ENCODE assay signal across 11 cellular contexts in genomic region chrX:25721564-25721963, GRCh38.
DNase-seq lines count a peak whose midpoint lies in the region; ATAC-seq and TF ChIP-seq lines count a peak whose summit lies in the region.
"Had no signal": no experiment of that assay in that cellular context is flagged by ENCODE, and none has a peak within 500 bp of the region (broad histone marks: within the 10 kb centered on the region; RNA-seq: fewer than 3 reads in every experiment).

No MANE protein-coding gene starts in this region.

- CTCF ChIA-PET in Caco-2 (lab: Charles Lee) (no interaction called here), HCT116 (lab: Charles Lee) (no interaction called here)

- H3K23ac ChIP-seq in mesenchymal stem cell (ENCODE audit: low read length in 2 of 2), result no peak overlapping the region

- H3K27ac Mint-ChIP-seq in Caco-2 (ENCODE audit: unreplicated experiment), result no peak overlapping the region

- POLR2A ChIA-PET in Caco-2 (lab: Charles Lee) (no interaction called here), HCT116 (lab: Charles Lee) (no interaction called here)

- H2BK12ac ChIP-seq in mesenchymal stem cell (ENCODE audit: low read length in 2 of 2), result no peak overlapping the region

- no peaks in the 10 kb centered on the region for H3K9me2 ChIP-seq in HCT116 (ENCODE audit: insufficient read depth)

- H3K18ac ChIP-seq in mesenchymal stem cell (ENCODE audit: low read depth in 1 of 2, low read length in 2 of 2), result no peak overlapping the region

- H3K27me3 ChIP-seq in Caco-2 (replicated peaks; ENCODE audit: control insufficient read depth, insufficient read depth, low read length) (no peaks in the 10 kb centered on the region), HCT116 (ENCODE audit: insufficient read depth, low read length) (no peaks in the 10 kb centered on the region), mesenchymal stem cell (ENCODE audit: control insufficient read depth in 1 of 2, insufficient read depth in 1 of 2, low read length in 2 of 2) (no peaks in the 10 kb centered on the region)

- H4K91ac ChIP-seq in mesenchymal stem cell (ENCODE audit: low read length), result no peak overlapping the region

- ATAC-seq in HCT116, result no peak

- no peaks in the 10 kb centered on the region for H3K36me3 Mint-ChIP-seq in Caco-2 (ENCODE audit: insufficient read depth, unreplicated experiment)

- H3K14ac ChIP-seq in mesenchymal stem cell (ENCODE audit: low read length in 2 of 2), result no peak overlapping the region

- no CpG with 5 or more reads among the region's 2 CpGs for WGBS in mesenchymal stem cell

- H3K79me2 ChIP-seq in HCT116 (ENCODE audit: insufficient read depth, low read length), result no peaks in the 10 kb centered on the region
- H3K79me2 ChIP-seq: parathyroid adenoma had no signal

- TF ChIP-seq CTCF in Caco-2 (IDR thresholded peaks at IDR 0.05; ENCODE audit: insufficient read depth in 1 of 2, low read depth in 1 of 2, low read length in 1 of 2, severe bottlenecking in 1 of 2, unreplicated experiment in 1 of 2) (peak; percentile 14 to 26), HCT116 (IDR thresholded peaks at IDR 0.05 in 2 of 3, conservative IDR thresholded peaks at IDR 0.05 in 1 of 3; ENCODE audit: borderline replicate concordance in 1 of 3, insufficient read depth in 1 of 3, low read depth in 2 of 3, low read length in 2 of 3) (peak in 2 of 3 experiments; percentile 16 to 37; a peak in 1 of 6 replicates)

- H2AK5ac ChIP-seq in mesenchymal stem cell (ENCODE audit: low read length, severe bottlenecking), result no peak overlapping the region

- TF ChIP-seq POLR2A in HCT116 (IDR thresholded peaks at IDR 0.05; ENCODE audit: borderline replicate concordance, extremely low read depth, insufficient read depth, insufficient read length), result no peak

- no peak overlapping the region for H3K4ac ChIP-seq in mesenchymal stem cell (ENCODE audit: low read depth in 1 of 2, low read length in 2 of 2)

- H3K4me2 ChIP-seq in HCT116 (ENCODE audit: low read length), result no peak overlapping the region
- H3K4me2 ChIP-seq in mesenchymal stem cell (ENCODE audit: low read length, poor library complexity, severe bottlenecking), result no peak overlapping the region

- no peak overlapping the region for H2AFZ ChIP-seq in HCT116 (ENCODE audit: low read depth, low read length, poor library complexity, severe bottlenecking)
- H2AFZ ChIP-seq in mesenchymal stem cell (ENCODE audit: low read depth, low read length), result no peak overlapping the region
- H2AFZ ChIP-seq: parathyroid adenoma had no signal

- TF ChIP-seq RAD21 in HCT116 (IDR thresholded peaks at IDR 0.05; ENCODE audit: low read depth), result 0 out of 2 replicates have a peak, but pooled peaks have one; percentile 11

- H3K9me3 Mint-ChIP-seq in Caco-2 (ENCODE audit: unreplicated experiment), result no peaks in the 10 kb centered on the region

- intact Hi-C loops in Caco-2 (cut with micrococcal nuclease; ENCODE audit: unreplicated experiment), result loop anchor here (5.0 kb wide), 1 partner anchor 246 kb away; no protein-coding TSS in a partner anchor
- intact Hi-C loops in HCT116 (cut with micrococcal nuclease), result loop anchor here (10.0 kb wide), 1 partner anchor 243 kb away; no protein-coding TSS in a partner anchor

- no peak overlapping the region for H2BK15ac ChIP-seq in mesenchymal stem cell (ENCODE audit: low read depth, poor library complexity, severe bottlenecking)

- H4K20me1 ChIP-seq in HCT116 (ENCODE audit: insufficient read depth), result no peaks in the 10 kb centered on the region

- H3K4me3 Mint-ChIP-seq in Caco-2 (ENCODE audit: unreplicated experiment), result no peak overlapping the region

- H3K4me1 Mint-ChIP-seq in Caco-2 (ENCODE audit: low read depth, unreplicated experiment), result no peaks in the 10 kb centered on the region

- peak in 1 of 2 experiments; percentile 1 for DNase-seq in Caco-2
- no peak for DNase-seq in HCT116 (ENCODE audit: low read depth, low spot score)
- DNase-seq in SW480 (ENCODE audit: low spot score), result peak; percentile 10
- peak; percentile 11 for DNase-seq in iris pigment epithelial cell (ENCODE audit: low read depth)
- no peak for DNase-seq in mesenchymal stem cell
- no peak for DNase-seq in GDM1 (lab: John Stamatoyannopoulos, UW)
- DNase-seq in stimulated activated CD4-positive, alpha-beta T cell treated with anti-CD3 and anti-CD28 coated beads, Interleukin-15, amount 100 ng/mL, for 24 hours, result no peak
- DNase-seq in SKM-1 treated with dmso at 0.1 percent for 144 hours (lab: John Stamatoyannopoulos, UW; ENCODE audit: unreplicated experiment), result no peak
- DNase-seq: activated naive CD4-positive, alpha-beta T cell treated with Interleukin-2 at 50 U/mL for 16 hours; foreskin melanocyte had no signal

- H3K4me3 ChIP-seq in Caco-2 (ENCODE audit: low read depth, low read length) (no peak overlapping the region), HCT116 (replicated peaks in 1 of 2; ENCODE audit: low read depth in 1 of 2, low read length in 2 of 2) (no peak overlapping the region), mesenchymal stem cell (ENCODE audit: insufficient read depth in 1 of 2, low read depth in 1 of 2, low read length in 2 of 2) (no peak overlapping the region)

- H3K4me1 ChIP-seq in Caco-2 (no peaks in the 10 kb centered on the region), HCT116 (ENCODE audit: control insufficient read depth in 1 of 2, insufficient read depth in 2 of 2, low read length in 2 of 2) (no peaks in the 10 kb centered on the region), mesenchymal stem cell (ENCODE audit: control insufficient read depth, insufficient read depth, low read depth, low read length) (no peaks in the 10 kb centered on the region)
- H3K4me1 ChIP-seq: parathyroid adenoma had no signal

- H3K9ac ChIP-seq in HCT116 (ENCODE audit: low read length) (no peak overlapping the region), mesenchymal stem cell (ENCODE audit: low read length) (no peak overlapping the region)
- H3K9ac ChIP-seq: parathyroid adenoma had no signal

- H3K27ac ChIP-seq in HCT116 (ENCODE audit: low read depth, low read length) (no peak overlapping the region), mesenchymal stem cell (ENCODE audit: low read length, poor library complexity, severe bottlenecking) (no peak overlapping the region)
- H3K27ac ChIP-seq: parathyroid adenoma had no signal

- H2BK5ac ChIP-seq in mesenchymal stem cell (ENCODE audit: low read depth, low read length, poor library complexity, severe bottlenecking), result no peak overlapping the region

- H4K8ac ChIP-seq in mesenchymal stem cell (ENCODE audit: low read length), result no peak overlapping the region

- RAD21 ChIA-PET in HCT116 (lab: Charles Lee; ENCODE audit: low non-redundant PET in 1 of 2, low total read pairs in 2 of 2, uncharacterized antibody in 2 of 2, unreplicated experiment in 2 of 2), result no interaction called here

- H3K36me3 ChIP-seq in Caco-2 (ENCODE audit: control insufficient read depth, insufficient read depth, low read length), result no peaks in the 10 kb centered on the region
- H3K36me3 ChIP-seq in HCT116 (ENCODE audit: control insufficient read depth in 1 of 2, insufficient read depth in 2 of 2, low read length in 2 of 2), result no peaks in the 10 kb centered on the region
- no peaks in the 10 kb centered on the region for H3K36me3 ChIP-seq in mesenchymal stem cell (ENCODE audit: control insufficient read depth in 1 of 2, insufficient read depth in 2 of 2, low read depth in 1 of 2, low read length in 2 of 2)

- no peak overlapping the region for H2BK120ac ChIP-seq in mesenchymal stem cell (ENCODE audit: low read depth, low read length)

- no TSS peak for BruUV-seq in Caco-2 (replicated peaks; lab: Mats Ljungman, UMichigan)
- no TSS peak for BruUV-seq in HCT116 (replicated peaks; lab: Mats Ljungman, UMichigan)

- no peaks in the 10 kb centered on the region for H3K79me1 ChIP-seq in mesenchymal stem cell (replicated peaks; ENCODE audit: low read length, poor library complexity, severe bottlenecking)

- H3K9me3 ChIP-seq in Caco-2, result no peaks in the 10 kb centered on the region
- H3K9me3 ChIP-seq in HCT116 (ENCODE audit: control insufficient read depth in 1 of 2, insufficient read depth in 1 of 2, low read depth in 1 of 2, low read length in 2 of 2), result no peaks in the 10 kb centered on the region
- no peaks in the 10 kb centered on the region for H3K9me3 ChIP-seq in mesenchymal stem cell (ENCODE audit: control insufficient read depth, low read length)

- no peaks in the 10 kb centered on the region for H3K27me3 Mint-ChIP-seq in Caco-2 (ENCODE audit: insufficient read depth, unreplicated experiment)

TF ChIP-seq in HCT116, 20 proteins besides CTCF, POLR2A, EP300 and RAD21:
- TF ChIP-seq EZH2phosphoT487 (IDR thresholded peaks at IDR 0.05; ENCODE audit: borderline replicate concordance) (no peak), EGR1 (IDR thresholded peaks at IDR 0.05; ENCODE audit: low read depth) (no peak), CEBPB (IDR thresholded peaks at IDR 0.05; ENCODE audit: low read depth) (no peak), POLR2AphosphoS5 (IDR thresholded peaks at IDR 0.05; ENCODE audit: low read depth, low read length) (no peak), EZH2 (IDR thresholded peaks at IDR 0.05) (no peak)
- TF ChIP-seq, protein P1, sequence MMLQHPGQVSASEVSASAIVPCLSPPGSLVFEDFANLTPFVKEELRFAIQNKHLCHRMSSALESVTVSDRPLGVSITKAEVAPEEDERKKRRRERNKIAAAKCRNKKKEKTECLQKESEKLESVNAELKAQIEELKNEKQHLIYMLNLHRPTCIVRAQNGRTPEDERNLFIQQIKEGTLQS (IDR thresholded peaks at IDR 0.05), result no peak

Comparison
In these comparisons a context has a peak if more than half of its experiments do, and no peak if none do; other contexts are left out.
1. DNase-seq: peak in SW480 (single experiment) and iris pigment epithelial cell (single experiment); none in HCT116 (single experiment), mesenchymal stem cell (single experiment), GDM1 (single experiment), stimulated activated CD4-positive, alpha-beta T cell treated with anti-CD3 and anti-CD28 coated beads, Interleukin-15, amount 100 ng/mL, for 24 hours (single experiment) and SKM-1 treated with dmso at 0.1 percent for 144 hours (single experiment).